ENCODE assay signal across 15 cellular contexts in genomic region chr2:105584437-105585010, GRCh38.
DNase-seq lines count a peak whose midpoint lies in the region; ATAC-seq and TF ChIP-seq lines count a peak whose summit lies in the region.
"Had no signal": no experiment of that assay in that cellular context is flagged by ENCODE, and none has a peak within 500 bp of the region (broad histone marks: within the 10 kb centered on the region; RNA-seq: fewer than 3 reads in every experiment).

No MANE protein-coding gene starts in this region.

- peaks cover 9% of the 10 kb centered on the region for H3K36me3 Mint-ChIP-seq in activated CD8-positive, alpha-beta T cell treated with anti-CD3 and anti-CD28 coated beads, Interleukin-2, amount 10 ng/mL, durations not matched to agents 7 days and 5 days (ENCODE audit: low read depth)
- H3K36me3 Mint-ChIP-seq in glutamatergic neuron (ENCODE audit: unreplicated experiment): peaks cover 10% of the 10 kb centered on the region

- no peaks in the 10 kb centered on the region for H3K27me3 Mint-ChIP-seq in activated CD8-positive, alpha-beta T cell treated with anti-CD3 and anti-CD28 coated beads, Interleukin-2, amount 10 ng/mL, durations not matched to agents 7 days and 5 days (ENCODE audit: low read depth)
- peaks cover 2% of the 10 kb centered on the region for H3K27me3 Mint-ChIP-seq in glutamatergic neuron (ENCODE audit: unreplicated experiment)

- POLR2A ChIA-PET in activated CD8-positive, alpha-beta T cell treated with anti-CD3 and anti-CD28 coated beads, Interleukin-2, amount 10 ng/mL, durations not matched to agents 7 days and 5 days (lab: Charles Lee): no interaction called here
- POLR2A ChIA-PET in GM10248 (lab: Yijun Ruan, JAX): no interaction called here

- intact Hi-C loops in mucosa of descending colon (cut with DNase I, micrococcal nuclease): no loop called here

- H3K9ac ChIP-seq in BLaER1 treated with 17β-estradiol and CSF1 and Interleukin-3, amounts not matched to agents 10 nM and 100 nM: no peak overlapping the region

- H3K4me1 Mint-ChIP-seq in activated CD8-positive, alpha-beta T cell treated with anti-CD3 and anti-CD28 coated beads, Interleukin-2, amount 10 ng/mL, durations not matched to agents 7 days and 5 days (ENCODE audit: low read depth): peaks cover 13% of the 10 kb centered on the region
- H3K4me1 Mint-ChIP-seq in glutamatergic neuron (ENCODE audit: low read depth, unreplicated experiment): no peaks in the 10 kb centered on the region

- no peak overlapping the region for H3K4me3 Mint-ChIP-seq in activated CD8-positive, alpha-beta T cell treated with anti-CD3 and anti-CD28 coated beads, Interleukin-2, amount 10 ng/mL, durations not matched to agents 7 days and 5 days
- no peak overlapping the region for H3K4me3 Mint-ChIP-seq in glutamatergic neuron (ENCODE audit: unreplicated experiment)

- peak overlapping the region; percentile 25 to 66 (median 45) for H3K4me2 ChIP-seq in BLaER1 treated with 17β-estradiol and CSF1 and Interleukin-3, amounts not matched to agents 10 nM and 100 nM

- CTCF ChIA-PET in activated CD8-positive, alpha-beta T cell treated with anti-CD3 and anti-CD28 coated beads, Interleukin-2, amount 10 ng/mL, durations not matched to agents 7 days and 5 days (lab: Charles Lee): interaction anchor here (0.6 to 1.2 kb wide), 3 partner anchors 40 to 602 kb away, joined by 3 read pairs; no protein-coding TSS in a partner anchor
- CTCF ChIA-PET in GM10248 (lab: Yijun Ruan, JAX): no interaction called here

- H3K27ac Mint-ChIP-seq in activated CD8-positive, alpha-beta T cell treated with anti-CD3 and anti-CD28 coated beads, Interleukin-2, amount 10 ng/mL, durations not matched to agents 7 days and 5 days: peak overlapping the region; percentile 25
- H3K27ac Mint-ChIP-seq in glutamatergic neuron (ENCODE audit: unreplicated experiment): no peak overlapping the region

- no peaks in the 10 kb centered on the region for H4K20me1 ChIP-seq in BLaER1 treated with 17β-estradiol and CSF1 and Interleukin-3, amounts not matched to agents 10 nM and 100 nM

- no peaks in the 10 kb centered on the region for H3K27me3 ChIP-seq in BLaER1 treated with 17β-estradiol and CSF1 and Interleukin-3, amounts not matched to agents 10 nM and 100 nM
- H3K27me3 ChIP-seq in right atrium auricular region: no peaks in the 10 kb centered on the region
- H3K27me3 ChIP-seq: brain microvascular endothelial cell had no signal

- peaks cover 10 to 22% (median 20%) of the 10 kb centered on the region in 11 experiments for H3K9me3 ChIP-seq in BLaER1 treated with 17β-estradiol and CSF1 and Interleukin-3, amounts not matched to agents 10 nM and 100 nM (replicated peaks in 1 of 11)
- no peaks in the 10 kb centered on the region for H3K9me3 ChIP-seq in mucosa of descending colon
- peaks cover 0 to 7% of the 10 kb centered on the region in 2 donors for H3K9me3 ChIP-seq in right atrium auricular region

- TF ChIP-seq CTCF in mucosa of descending colon (IDR thresholded peaks at IDR 0.05) (no peak), right atrium auricular region (IDR thresholded peaks at IDR 0.05) (no peak), GM10248 (IDR thresholded peaks at IDR 0.05; ENCODE audit: control extremely low read depth, extremely low read depth, low read depth, missing control alignments) (no peak), glutamatergic neuron (IDR thresholded peaks at IDR 0.05; ENCODE audit: partially characterized antibody, unreplicated experiment) (no peak)

- peaks cover 8 to 11% (median 10%) of the 10 kb centered on the region in 10 experiments for H3K4me1 ChIP-seq in BLaER1 treated with 17β-estradiol and CSF1 and Interleukin-3, amounts not matched to agents 10 nM and 100 nM
- H3K4me1 ChIP-seq in mucosa of descending colon (ENCODE audit: low read depth) (peaks cover 23% of the 10 kb centered on the region), right atrium auricular region (no peaks in the 10 kb centered on the region)

- ATAC-seq in activated CD8-positive, alpha-beta T cell treated with anti-CD3 and anti-CD28 coated beads, Interleukin-2, amount 10 ng/mL, durations not matched to agents 7 days and 5 days: no peak
- ATAC-seq in mucosa of descending colon: peak; percentile 59

- DNase-seq in HT1080 (ENCODE audit: low read depth) (peak; percentile 30), mucosa of descending colon (peak in 1 of 3 donors; percentile 28), right atrium auricular region (ENCODE audit: low spot score) (no peak), GM10248 (ENCODE audit: extremely low spot score) (no peak), glutamatergic neuron (no peak), NCI-H2081 treated with DMSO at 0.1 percent for 48 hours (lab: John Stamatoyannopoulos, UW) (no peak)
- no peak for DNase-seq in activated CD8-positive, alpha-beta T cell treated with anti-CD3 and anti-CD28 coated beads, Interleukin-2, amount 10 ng/mL, durations not matched to agents 7 days and 5 days
- DNase-seq: activated CD8-positive, alpha-beta memory T cell treated with anti-CD3 and anti-CD28 coated beads for 24 hours; activated gamma-delta T cell treated with Interleukin-2 at 50 U/mL for 16 hours; brain microvascular endothelial cell; Karpas-422; NCI-H1436 treated with DMSO at 0.1 percent for 48 hours; NCI-H446; posterior cingulate gyrus had no signal

- no peak overlapping the region for H3K4me3 ChIP-seq in BLaER1 treated with 17β-estradiol and CSF1 and Interleukin-3, amounts not matched to agents 10 nM and 100 nM
- no peak overlapping the region for H3K4me3 ChIP-seq in mucosa of descending colon
- no peak overlapping the region for H3K4me3 ChIP-seq in right atrium auricular region

- H3K36me3 ChIP-seq in BLaER1 treated with 17β-estradiol and CSF1 and Interleukin-3, amounts not matched to agents 10 nM and 100 nM: no peaks in the 10 kb centered on the region
- H3K36me3 ChIP-seq in mucosa of descending colon (ENCODE audit: low read depth): no peaks in the 10 kb centered on the region
- no peaks in the 10 kb centered on the region for H3K36me3 ChIP-seq in right atrium auricular region
- H3K36me3 ChIP-seq: brain microvascular endothelial cell had no signal

- H3K27ac ChIP-seq in BLaER1 treated with 17β-estradiol and CSF1 and Interleukin-3, amounts not matched to agents 10 nM and 100 nM: no peak overlapping the region
- H3K27ac ChIP-seq in right atrium auricular region: no peak overlapping the region
- H3K27ac ChIP-seq: brain microvascular endothelial cell had no signal

- peaks cover 15% of the 10 kb centered on the region for H3K9me3 Mint-ChIP-seq in activated CD8-positive, alpha-beta T cell treated with anti-CD3 and anti-CD28 coated beads, Interleukin-2, amount 10 ng/mL, durations not matched to agents 7 days and 5 days (ENCODE audit: insufficient read depth)
- H3K9me3 Mint-ChIP-seq in glutamatergic neuron (ENCODE audit: unreplicated experiment): peaks cover 2% of the 10 kb centered on the region
